15 cellular contexts compared by ENCODE assay signal in genomic region chr10:44860811-44861751, GRCh38. TPM values are rescaled to one million over a fixed set of nuclear protein-coding genes. Genes with fewer than 3 reads are reported as not detected.
DNase-seq lines count a peak whose midpoint lies in the region; ATAC-seq, FAIRE-seq and TF ChIP-seq lines count a peak whose summit lies in the region.
"Had no signal": no experiment of that assay in that cellular context is flagged by ENCODE, and none has a peak within 500 bp of the region (broad histone marks: within the 10 kb centered on the region; RNA-seq: fewer than 3 reads in every experiment).

No MANE protein-coding gene starts in this region.

- no TSS peak for BruUV-seq in HepG2 (replicated peaks; lab: Mats Ljungman, UMichigan)

- in situ Hi-C loops in HepG2 (cut with HindIII; ENCODE audit: extremely low pct_ligation_motif_present, low pct_unique_long_range_greater_than_20kb) (loop anchor here (5.0 kb wide), 1 partner anchor 1189 kb away; no protein-coding TSS in a partner anchor), astrocyte of the spinal cord (cut with HindIII; ENCODE audit: low sequenced_read_pairs) (no loop called here)

- TF ChIP-seq POLR2A in HepG2 (IDR thresholded peaks at IDR 0.05; ENCODE audit: insufficient read depth in 1 of 2, low read depth in 2 of 2, low read length in 2 of 2) (no peak), right lobe of liver (IDR thresholded peaks at IDR 0.05) (no peak)

- POLR2A ChIA-PET in HepG2 (lab: Yijun Ruan, JAX), result interaction anchor here (1.0 kb wide), 1 partner anchor 103 kb away, joined by 3 read pairs; no protein-coding TSS in a partner anchor

- peak; percentile 6 for DNase-seq in HepG2 (ENCODE audit: low spot score)
- no peak for DNase-seq in right lobe of liver
- peak; percentile 62 for DNase-seq in astrocyte of the spinal cord (ENCODE audit: low read depth, low spot score)
- DNase-seq in left lung, result no peak
- no peak for DNase-seq in NCI-H1092 treated with DMSO at 0.1 percent for 48 hours (lab: John Stamatoyannopoulos, UW)
- DNase-seq in AML-193 (lab: John Stamatoyannopoulos, UW), result no peak
- DNase-seq: activated CD4-positive, alpha-beta T cell treated with anti-CD3 and anti-CD28 coated beads, Interleukin-2, amount 10 ng/mL, durations not matched to agents 7 days and 5 days; effector CD4-positive, alpha-beta T cell; hypothalamus; NCI-H510A; spleen had no signal

- H3K27me3 ChIP-seq in HepG2 (ENCODE audit: control insufficient read depth in 1 of 2, insufficient read depth in 2 of 2, low read length in 2 of 2), result peaks cover 1 to 25% of the 10 kb centered on the region in 2 experiments; a peak in 3 of 5 replicates
- H3K27me3 ChIP-seq in right lobe of liver, result no peaks in the 10 kb centered on the region
- peaks cover 7 to 39% of the 10 kb centered on the region in 2 donors for H3K27me3 ChIP-seq in left lung

- H3K4me1 ChIP-seq in HepG2 (ENCODE audit: insufficient read depth, low read length), result peaks cover 11% of the 10 kb centered on the region
- H3K4me1 ChIP-seq in right lobe of liver, result peaks cover 0 to 26% (median 0%) of the 10 kb centered on the region in 4 donors
- H3K4me1 ChIP-seq in left lung, result peaks cover 10 to 22% of the 10 kb centered on the region in 2 donors

- no peaks in the 10 kb centered on the region for H3K79me2 ChIP-seq in HepG2 (ENCODE audit: insufficient read depth, low read length)

- intact Hi-C loops in HepG2 (cut with micrococcal nuclease; ENCODE audit: unreplicated experiment), result no loop called here
- intact Hi-C loops in right lobe of liver (cut with DNase I), result loop anchor here in 1 of 2 donors (10.0 kb wide), 1 partner anchor 1186 kb away; no protein-coding TSS in a partner anchor
- intact Hi-C loops in left lung (cut with DNase I), result loop anchor here in 1 of 2 donors (10.0 kb wide), 1 partner anchor 1186 kb away; no protein-coding TSS in a partner anchor

- no peak overlapping the region for H3K4me2 ChIP-seq in HepG2 (ENCODE audit: low read depth, low read length)

- TF ChIP-seq RAD21 in HepG2 (CRISPR knock-in tag; IDR thresholded peaks at IDR 0.05), result no peak

- no peak overlapping the region for H2AFZ ChIP-seq in HepG2 (ENCODE audit: low read length)

- H3K9ac ChIP-seq in HepG2 (ENCODE audit: insufficient read depth, low read depth, low read length), result no peak overlapping the region

- TF ChIP-seq CTCF in HepG2 (CRISPR knock-in tag; IDR thresholded peaks at IDR 0.05), result no peak
- TF ChIP-seq CTCF in right lobe of liver (IDR thresholded peaks at IDR 0.05), result no peak
- no peak for TF ChIP-seq CTCF in astrocyte of the spinal cord (IDR thresholded peaks at IDR 0.05; ENCODE audit: low read depth, low read length)
- TF ChIP-seq CTCF in left lung (IDR thresholded peaks at IDR 0.05), result no peak

- TF ChIP-seq EP300 in HepG2 (IDR thresholded peaks at IDR 0.05; ENCODE audit: low read depth in 2 of 2, low read length in 2 of 2) (no peak), HepG2 (CRISPR knock-in tag; IDR thresholded peaks at IDR 0.05; ENCODE audit: borderline replicate concordance) (no peak)

- WGBS in HepG2 (ENCODE audit: low lambda C conversion rate), result 48% methylated on average over 5 of the region's 10 CpGs
- 75% methylated on average over 3 of the region's 10 CpGs for WGBS in right lobe of liver (ENCODE audit: insufficient coverage, low coverage, low lambda C conversion rate, missing lambda C conversion rate)

- no peak for ATAC-seq in HepG2
- ATAC-seq in right lobe of liver, result no peak
- peak; percentile 13 for ATAC-seq in left lung
- no peak for ATAC-seq in GM21619 (IDR thresholded peaks at IDR 0.05; ENCODE audit: unreplicated experiment)
- ATAC-seq in HG03175 (IDR thresholded peaks at IDR 0.05; ENCODE audit: unreplicated experiment), result no peak

- H3K36me3 ChIP-seq in HepG2 (replicated peaks in 1 of 2; ENCODE audit: control insufficient read depth in 1 of 2, insufficient read depth in 2 of 2, low read length in 2 of 2) (no peaks in the 10 kb centered on the region), right lobe of liver (no peaks in the 10 kb centered on the region), left lung (no peaks in the 10 kb centered on the region)
- H3K36me3 ChIP-seq: spleen had no signal

- CTCF ChIA-PET in HepG2 (lab: Yijun Ruan, JAX; ENCODE audit: low intra/inter-chr PET ratio, low total read pairs), result no interaction called here

- H3K4me3 ChIP-seq in HepG2 (replicated peaks in 1 of 3; ENCODE audit: insufficient read depth in 1 of 3, low read depth in 2 of 3, low read length in 3 of 3) (no peak overlapping the region), right lobe of liver (no peak overlapping the region), astrocyte of the spinal cord (ENCODE audit: low read depth, low read length) (no peak overlapping the region), left lung (no peak overlapping the region)
- H3K4me3 ChIP-seq: SK-N-MC, spleen had no signal

- H4K20me1 ChIP-seq in HepG2 (ENCODE audit: insufficient read depth, low read length), result no peaks in the 10 kb centered on the region; the same call in 1 of the 2 replicates

- FAIRE-seq in HepG2 (lab: Jason Lieb, UNC), result no peak
- FAIRE-seq: G401.6 had no signal

- H3K27ac ChIP-seq in HepG2 (ENCODE audit: extremely low read length, insufficient read depth, low read length) (no peak overlapping the region), right lobe of liver (no peak overlapping the region), left lung (no peak overlapping the region)
- H3K27ac ChIP-seq: SK-N-MC, spleen had no signal

- H3K9me3 ChIP-seq in HepG2 (ENCODE audit: low read length) (no peaks in the 10 kb centered on the region), right lobe of liver (no peaks in the 10 kb centered on the region), left lung (no peaks in the 10 kb centered on the region)
- H3K9me3 ChIP-seq: spleen had no signal

TF ChIP-seq in HepG2, 621 proteins besides CTCF, POLR2A, EP300 and RAD21:
- TF ChIP-seq SATB2 (CRISPR knock-in tag; IDR thresholded peaks at IDR 0.05) (no peak), NFIC (IDR thresholded peaks at IDR 0.05; ENCODE audit: low read length) (no peak), NAIF1 (CRISPR knock-in tag; IDR thresholded peaks at IDR 0.05; ENCODE audit: borderline replicate concordance) (no peak), SNAPC5 (CRISPR knock-in tag; IDR thresholded peaks at IDR 0.05; ENCODE audit: borderline replicate concordance) (no peak)
- TF ChIP-seq, protein P1, sequence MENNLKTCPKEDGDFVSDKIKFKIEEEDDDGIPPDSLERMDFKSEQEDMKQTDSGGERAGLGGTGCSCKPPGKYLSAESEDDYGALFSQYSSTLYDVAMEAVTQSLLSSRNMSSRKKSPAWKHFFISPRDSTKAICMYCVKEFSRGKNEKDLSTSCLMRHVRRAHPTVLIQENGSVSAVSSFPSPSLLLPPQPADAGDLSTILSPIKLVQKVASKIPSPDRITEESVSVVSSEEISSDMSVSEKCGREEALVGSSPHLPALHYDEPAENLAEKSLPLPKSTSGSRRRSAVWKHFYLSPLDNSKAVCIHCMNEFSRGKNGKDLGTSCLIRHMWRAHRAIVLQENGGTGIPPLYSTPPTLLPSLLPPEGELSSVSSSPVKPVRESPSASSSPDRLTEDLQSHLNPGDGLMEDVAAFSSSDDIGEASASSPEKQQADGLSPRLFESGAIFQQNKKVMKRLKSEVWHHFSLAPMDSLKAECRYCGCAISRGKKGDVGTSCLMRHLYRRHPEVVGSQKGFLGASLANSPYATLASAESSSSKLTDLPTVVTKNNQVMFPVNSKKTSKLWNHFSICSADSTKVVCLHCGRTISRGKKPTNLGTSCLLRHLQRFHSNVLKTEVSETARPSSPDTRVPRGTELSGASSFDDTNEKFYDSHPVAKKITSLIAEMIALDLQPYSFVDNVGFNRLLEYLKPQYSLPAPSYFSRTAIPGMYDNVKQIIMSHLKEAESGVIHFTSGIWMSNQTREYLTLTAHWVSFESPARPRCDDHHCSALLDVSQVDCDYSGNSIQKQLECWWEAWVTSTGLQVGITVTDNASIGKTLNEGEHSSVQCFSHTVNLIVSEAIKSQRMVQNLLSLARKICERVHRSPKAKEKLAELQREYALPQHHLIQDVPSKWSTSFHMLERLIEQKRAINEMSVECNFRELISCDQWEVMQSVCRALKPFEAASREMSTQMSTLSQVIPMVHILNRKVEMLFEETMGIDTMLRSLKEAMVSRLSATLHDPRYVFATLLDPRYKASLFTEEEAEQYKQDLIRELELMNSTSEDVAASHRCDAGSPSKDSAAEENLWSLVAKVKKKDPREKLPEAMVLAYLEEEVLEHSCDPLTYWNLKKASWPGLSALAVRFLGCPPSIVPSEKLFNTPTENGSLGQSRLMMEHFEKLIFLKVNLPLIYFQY (CRISPR knock-in tag; IDR thresholded peaks at IDR 0.05; ENCODE audit: borderline replicate concordance), result no peak

RNA-seq across cellular contexts. Expression of gene TMEM72, which starts 50.1 kb away (rescaled TPM):
- total RNA-seq in HepG2 (2016; rRNA removed; fragmentation: Illumina TruSeq; extraction: Trizol) (0.04 TPM in 1 of 2 replicates, not detected in the other), right lobe of liver (not detected), left lung (under 1 TPM in 1 of 2 donors, not detected in 1; 0.23 TPM)
- total RNA-seq in HepG2 (2016; cell fraction: cytosol; rRNA removed; fragmentation: Illumina TruSeq; extraction: Trizol; ENCODE audit: low read depth), result 0.09 TPM in 1 of 2 replicates, not detected in the other
- 0.04 TPM in 1 of 2 replicates, not detected in the other for total RNA-seq in HepG2 (2016; cell fraction: insoluble cytoplasmic fraction; rRNA removed; fragmentation: Illumina TruSeq; extraction: Trizol)
- 0.12 TPM in 1 of 2 replicates, not detected in the other for total RNA-seq in HepG2 (2016; cell fraction: membrane; rRNA removed; fragmentation: Illumina TruSeq; extraction: Trizol)
- total RNA-seq in HepG2 (2016; cell fraction: nucleus; rRNA removed; fragmentation: Illumina TruSeq; extraction: Trizol), result 0.16 and 0.19 TPM in 2 replicates
- polyA plus RNA-seq in HepG2 (2011; rRNA removed), result not detected in 2 replicates
- polyA plus RNA-seq in HepG2 (2011; cell fraction: cytosol; rRNA removed), result not detected in 2 replicates
- polyA plus RNA-seq in HepG2 (2011; cell fraction: nucleus; rRNA removed), result not detected in 2 replicates
- not detected in 2 replicates for polyA plus RNA-seq in HepG2 (2012)
- not detected in 2 replicates for polyA plus RNA-seq in HepG2 (2016; cell fraction: cytosol; fragmentation: Illumina TruSeq; extraction: Trizol; ENCODE audit: low read depth)
- polyA plus RNA-seq in HepG2 (2016; cell fraction: insoluble cytoplasmic fraction; fragmentation: Illumina TruSeq; extraction: Trizol; ENCODE audit: low read depth), result not detected in 2 replicates
- not detected in 2 replicates for polyA plus RNA-seq in HepG2 (2016; cell fraction: membrane; fragmentation: Illumina TruSeq; extraction: Trizol; ENCODE audit: low read depth)
- polyA plus RNA-seq in HepG2 (2016; cell fraction: nucleus; fragmentation: Illumina TruSeq; extraction: Trizol; ENCODE audit: insufficient read depth, low read depth), result not detected in 2 replicates
- not detected in 2 replicates for polyA minus RNA-seq in HepG2 (2011; rRNA and poly(A)+ RNA removed; ENCODE audit: low replicate concordance)
- not detected in 2 replicates for polyA minus RNA-seq in HepG2 (2011; cell fraction: cytosol; rRNA and poly(A)+ RNA removed)
- 0.13 and 0.25 TPM in 2 replicates for polyA minus RNA-seq in HepG2 (2011; cell fraction: nucleus; rRNA and poly(A)+ RNA removed)
- total RNA-seq: activated CD4-positive, alpha-beta T cell treated with anti-CD3 and anti-CD28 coated beads, Interleukin-2, amount 10 ng/mL, durations not matched to agents 7 days and 5 days; spleen had no signal

Comparison
In these comparisons a context has a peak if more than half of its experiments do, and no peak if none do; other contexts are left out.
1. DNase-seq: peak in HepG2 (single experiment) and astrocyte of the spinal cord (single experiment); none in right lobe of liver (0 of 3), left lung (0 of 2), NCI-H1092 treated with DMSO at 0.1 percent for 48 hours (single experiment) and AML-193 (0 of 2).